In genomic region chr5:147452137-147452838, GRCh38 we compare ENCODE assay signal across 9 cellular contexts. TPM values are rescaled to one million over a fixed set of nuclear protein-coding genes. Genes with fewer than 3 reads are reported as not detected.
DNase-seq lines count a peak whose midpoint lies in the region; ATAC-seq, FAIRE-seq and TF ChIP-seq lines count a peak whose summit lies in the region.
"Had no signal": no experiment of that assay in that cellular context is flagged by ENCODE, and none has a peak within 500 bp of the region (broad histone marks: within the 10 kb centered on the region; RNA-seq: fewer than 3 reads in every experiment).

No MANE protein-coding gene starts in this region.

- peak overlapping the region; percentile 31 for H2BK120ac ChIP-seq in H1 (replicated peaks; ENCODE audit: low read depth, low read length)

- H3K23ac ChIP-seq in H1 (ENCODE audit: insufficient read length) = peak overlapping the region; percentile 37

- TF ChIP-seq RAD21 in H1 (IDR thresholded peaks at IDR 0.05 in 1 of 2, conservative IDR thresholded peaks at IDR 0.05 in 1 of 2; ENCODE audit: low read depth in 2 of 2, low read length in 2 of 2) (no peak), HepG2 (CRISPR knock-in tag; IDR thresholded peaks at IDR 0.05) (no peak)

- H2BK15ac ChIP-seq in H1 (ENCODE audit: low read length) = peak overlapping the region; percentile 89; the same call in 1 of the 2 replicates

- POLR2A ChIA-PET in H1 (lab: Charles Lee; ENCODE audit: partially characterized antibody) = interaction anchor here (0.9 to 5.4 kb wide), 17 partner anchors 10 to 125 kb away, joined by 3 to 47 read pairs (median 6); partner anchors contain the start of gene DPYSL3
- POLR2A ChIA-PET in HepG2 (lab: Yijun Ruan, JAX) = no interaction called here

- peak overlapping the region; percentile 71 for H4K5ac ChIP-seq in H1 (ENCODE audit: insufficient read length, low read depth, low read length)

- no peak overlapping the region for H3K14ac ChIP-seq in H1 (ENCODE audit: insufficient read length)

- in situ Hi-C loops in HepG2 (cut with HindIII; ENCODE audit: extremely low pct_ligation_motif_present, low pct_unique_long_range_greater_than_20kb) = loop anchor here (5.0 kb wide), 1 partner anchor 125 kb away; no protein-coding TSS in a partner anchor

- no peaks in the 10 kb centered on the region for H3K36me3 ChIP-seq in CD4-positive, CD25-positive, alpha-beta regulatory T cell (ENCODE audit: control insufficient read depth, insufficient read depth, low read length)
- H3K36me3 ChIP-seq in H1 (ENCODE audit: control insufficient read depth in 2 of 4, insufficient read depth in 4 of 4, low read length in 3 of 4) (peaks cover 0 to 9% (median 0%) of the 10 kb centered on the region in 4 experiments; a peak in 2 of 8 replicates), HepG2 (replicated peaks in 1 of 2; ENCODE audit: control insufficient read depth in 1 of 2, insufficient read depth in 2 of 2, low read length in 2 of 2) (no peaks in the 10 kb centered on the region)

- H3K56ac ChIP-seq in H1 (replicated peaks; ENCODE audit: insufficient read length, low read depth, low read length) = peak overlapping the region; percentile 94

- peak overlapping the region in 3 of 4 experiments; percentile 13 to 85 (median 58); a peak in 5 of 7 replicates for H3K9ac ChIP-seq in H1 (replicated peaks in 1 of 4; ENCODE audit: extremely low read depth in 1 of 4, low read depth in 3 of 4, low read length in 3 of 4)
- no peak overlapping the region for H3K9ac ChIP-seq in HepG2 (ENCODE audit: insufficient read depth, low read depth, low read length)

- TF ChIP-seq POLR2A in H1 (IDR thresholded peaks at IDR 0.05; ENCODE audit: control extremely low read depth in 1 of 2, low read depth in 2 of 2, low read length in 2 of 2) = no peak
- TF ChIP-seq POLR2A in HepG2 (IDR thresholded peaks at IDR 0.05; ENCODE audit: insufficient read depth in 1 of 2, low read depth in 2 of 2, low read length in 2 of 2) = no peak

- intact Hi-C loops in HepG2 (cut with micrococcal nuclease; ENCODE audit: unreplicated experiment) = no loop called here

- H3K79me1 ChIP-seq in H1 (ENCODE audit: low read depth, low read length) = peaks cover 2% of the 10 kb centered on the region; the same call in 1 of the 2 replicates

- H3K18ac ChIP-seq in H1 (ENCODE audit: extremely low read depth, low read length) = peak overlapping the region; percentile 99

- H3K79me2 ChIP-seq in H1 (ENCODE audit: control insufficient read depth in 1 of 2, insufficient read depth in 2 of 2, low read length in 2 of 2) (peaks cover 42 to 80% of the 10 kb centered on the region in 2 experiments), HepG2 (ENCODE audit: insufficient read depth, low read length) (no peaks in the 10 kb centered on the region)

- CTCF ChIA-PET in H1 (lab: Charles Lee; ENCODE audit: partially characterized antibody) = interaction anchor here (0.6 to 4.5 kb wide), 18 partner anchors 10 to 130 kb away, joined by 3 to 25 read pairs (median 8); no protein-coding TSS in a partner anchor
- CTCF ChIA-PET in HepG2 (lab: Yijun Ruan, JAX; ENCODE audit: low intra/inter-chr PET ratio, low total read pairs) = no interaction called here

- peaks cover 21% of the 10 kb centered on the region for H3K27me3 ChIP-seq in CD4-positive, CD25-positive, alpha-beta regulatory T cell (ENCODE audit: control insufficient read depth, insufficient read depth, low read length)
- no peaks in the 10 kb centered on the region for H3K27me3 ChIP-seq in H1 (replicated peaks in 1 of 4; ENCODE audit: control insufficient read depth in 3 of 4, extremely low read depth in 1 of 4, insufficient read depth in 3 of 4, low read length in 3 of 4)
- H3K27me3 ChIP-seq in HepG2 (ENCODE audit: control insufficient read depth in 1 of 2, insufficient read depth in 2 of 2, low read length in 2 of 2) = peaks cover 6 to 29% of the 10 kb centered on the region in 2 experiments; a peak in 4 of 5 replicates

- no peak overlapping the region for H3K27ac Mint-ChIP-seq in CD4-positive, CD25-positive, alpha-beta regulatory T cell
- no peak overlapping the region for H3K27ac Mint-ChIP-seq in neural crest cell (ENCODE audit: unreplicated experiment)

- H3K4me2 ChIP-seq in H1 (ENCODE audit: insufficient read depth in 1 of 2, low read depth in 2 of 2, low read length in 2 of 2) (peak overlapping the region; percentile 71 to 88), HepG2 (ENCODE audit: low read depth, low read length) (no peak overlapping the region)

- 1% methylated on average over 27 of the region's 27 CpGs; no CpG with 5 or more reads in 1 of the 2 experiments for WGBS in H1 (ENCODE audit: extremely low coverage in 1 of 2, insufficient coverage in 1 of 2, insufficient read length in 1 of 2, insufficient replicate concordance in 2 of 2, low coverage in 1 of 2, low lambda C conversion rate in 2 of 2, missing lambda C conversion rate in 1 of 2), 2 experiments
- 61% methylated on average over 26 of the region's 27 CpGs for WGBS in HepG2 (ENCODE audit: low lambda C conversion rate)

- H3K4me1 ChIP-seq in CD4-positive, CD25-positive, alpha-beta regulatory T cell (ENCODE audit: control insufficient read depth, insufficient read depth, low read length, poor library complexity, severe bottlenecking) = peaks cover 17% of the 10 kb centered on the region
- H3K4me1 ChIP-seq in H1 (replicated peaks in 1 of 4; ENCODE audit: control insufficient read depth in 3 of 4, insufficient read depth in 4 of 4, low read length in 3 of 4) (peaks cover 9 to 34% (median 28%) of the 10 kb centered on the region in 4 experiments; a peak in 6 of 7 replicates), HepG2 (ENCODE audit: insufficient read depth, low read length) (0 out of 2 replicates have a peak, but pooled peaks cover 4% of the 10 kb centered on the region)

- H3K4me3 ChIP-seq in CD4-positive, CD25-positive, alpha-beta regulatory T cell (ENCODE audit: low read depth, low read length) = no peak overlapping the region
- H3K4me3 ChIP-seq in H1 (ENCODE audit: extremely low read depth in 1 of 4, insufficient read depth in 2 of 4, low read depth in 3 of 4, low read length in 4 of 4) = peak overlapping the region; percentile 80 to 98 (median 94)
- no peak overlapping the region for H3K4me3 ChIP-seq in HepG2 (replicated peaks in 1 of 3; ENCODE audit: insufficient read depth in 1 of 3, low read depth in 2 of 3, low read length in 3 of 3)

- peak overlapping the region; percentile 26; the same call in 1 of the 2 replicates for H2AK5ac ChIP-seq in H1 (ENCODE audit: low read depth, low read length)

- peaks cover 4 to 7% of the 10 kb centered on the region in 2 experiments for H4K20me1 ChIP-seq in H1 (replicated peaks in 1 of 2; ENCODE audit: control insufficient read depth in 1 of 2, insufficient read depth in 2 of 2, low read length in 2 of 2)
- no peaks in the 10 kb centered on the region for H4K20me1 ChIP-seq in HepG2 (ENCODE audit: insufficient read depth, low read length)

- FAIRE-seq in H1 (lab: Jason Lieb, UNC) (peak; percentile 82), HepG2 (lab: Jason Lieb, UNC) (no peak), HTR-8/SVneo (lab: Jason Lieb, UNC) (no peak)
- FAIRE-seq: islet of Langerhans had no signal

- peak overlapping the region; percentile 91; the same call in 1 of the 2 replicates for H2BK5ac ChIP-seq in H1 (ENCODE audit: low read depth, low read length)

- TF ChIP-seq EP300 in H1 (IDR thresholded peaks at IDR 0.05; ENCODE audit: borderline replicate concordance in 1 of 2, low read depth in 2 of 2, low read length in 2 of 2) = no peak
- TF ChIP-seq EP300 in HepG2 (IDR thresholded peaks at IDR 0.05; ENCODE audit: low read depth in 2 of 2, low read length in 2 of 2) = no peak
- no peak for TF ChIP-seq EP300 in HepG2 (CRISPR knock-in tag; IDR thresholded peaks at IDR 0.05; ENCODE audit: borderline replicate concordance)

- H3K9me3 Mint-ChIP-seq in CD4-positive, CD25-positive, alpha-beta regulatory T cell = peaks cover 0 to 7% (median 0%) of the 10 kb centered on the region in 7 donors
- no peaks in the 10 kb centered on the region for H3K9me3 Mint-ChIP-seq in neural crest cell

- H3K4ac ChIP-seq in H1 (replicated peaks; ENCODE audit: insufficient read length, low read depth, low read length) = peak overlapping the region; percentile 94

- no peak for DNase-seq in CD4-positive, CD25-positive, alpha-beta regulatory T cell
- DNase-seq in NCI-H146 treated with DMSO at 0.1 percent for 48 hours (lab: John Stamatoyannopoulos, UW; ENCODE audit: unreplicated experiment) (peak; percentile 30), H1 (ENCODE audit: low read depth in 1 of 2, low spot score in 2 of 2) (peak; percentile 59 to 66), neural crest cell (ENCODE audit: low read depth, low spot score) (no peak), HepG2 (ENCODE audit: low spot score) (no peak), GM20000 (ENCODE audit: low spot score) (no peak), HTR-8/SVneo (ENCODE audit: insufficient read length, low spot score) (no peak)

- no peak overlapping the region for H2BK20ac ChIP-seq in H1 (ENCODE audit: low read length)

- H4K8ac ChIP-seq in H1 (ENCODE audit: extremely low read depth, insufficient read depth, low read length) = no peak overlapping the region

- H3K27me3 Mint-ChIP-seq in CD4-positive, CD25-positive, alpha-beta regulatory T cell = peaks cover 52% of the 10 kb centered on the region
- H3K27me3 Mint-ChIP-seq in neural crest cell (ENCODE audit: low read depth) = peaks cover 30% of the 10 kb centered on the region

- peak overlapping the region; percentile 95; the same call in 1 of the 2 replicates for H2BK12ac ChIP-seq in H1 (ENCODE audit: low read depth, low read length)

- peak overlapping the region; percentile 97 for H4K91ac ChIP-seq in H1 (replicated peaks; ENCODE audit: insufficient read length, low read length)

- no peak overlapping the region for H3K27ac ChIP-seq in CD4-positive, CD25-positive, alpha-beta regulatory T cell (ENCODE audit: insufficient read depth, low read length, poor library complexity, severe bottlenecking)
- H3K27ac ChIP-seq in H1 (ENCODE audit: low read depth, low read length) (no peak overlapping the region), HepG2 (ENCODE audit: extremely low read length, insufficient read depth, low read length) (no peak overlapping the region)

- H3K4me1 Mint-ChIP-seq in CD4-positive, CD25-positive, alpha-beta regulatory T cell = peaks cover 0 to 17% (median 6%) of the 10 kb centered on the region in 4 donors
- peaks cover 57% of the 10 kb centered on the region for H3K4me1 Mint-ChIP-seq in neural crest cell

- H3K9me3 ChIP-seq in CD4-positive, CD25-positive, alpha-beta regulatory T cell (ENCODE audit: control insufficient read depth in 2 of 2, low read length in 2 of 2) = no peaks in the 10 kb centered on the region
- H3K9me3 ChIP-seq in H1 (ENCODE audit: insufficient read depth in 2 of 2, low read depth in 1 of 2, low read length in 1 of 2) = no peaks in the 10 kb centered on the region
- no peaks in the 10 kb centered on the region for H3K9me3 ChIP-seq in HepG2 (ENCODE audit: low read length)

- no peaks in the 10 kb centered on the region for H3K36me3 Mint-ChIP-seq in CD4-positive, CD25-positive, alpha-beta regulatory T cell
- peaks cover under 1% of the 10 kb centered on the region for H3K36me3 Mint-ChIP-seq in neural crest cell (ENCODE audit: low read depth)

- no peak for ATAC-seq in CD4-positive, CD25-positive, alpha-beta regulatory T cell (ENCODE audit: low read depth in 2 of 2)
- ATAC-seq in HepG2 (no peak), GM19455 (IDR thresholded peaks at IDR 0.05; ENCODE audit: unreplicated experiment) (no peak)

- H3K4me3 Mint-ChIP-seq in CD4-positive, CD25-positive, alpha-beta regulatory T cell = peak overlapping the region; percentile 30 to 71 (median 55)
- peak overlapping the region; percentile 98 for H3K4me3 Mint-ChIP-seq in neural crest cell

- BruUV-seq in HepG2 (replicated peaks; lab: Mats Ljungman, UMichigan) = no TSS peak

- peaks cover 9% of the 10 kb centered on the region; the same call in 1 of the 2 replicates for H3K23me2 ChIP-seq in H1 (ENCODE audit: low read depth, low read length)

- no peak for TF ChIP-seq CTCF in H1 (IDR thresholded peaks at IDR 0.05; ENCODE audit: control extremely low read depth in 1 of 3, insufficient read depth in 1 of 3, low read depth in 1 of 3, low read length in 3 of 3)
- TF ChIP-seq CTCF in neural crest cell (conservative IDR thresholded peaks at IDR 0.05) = no peak
- no peak for TF ChIP-seq CTCF in HepG2 (CRISPR knock-in tag; IDR thresholded peaks at IDR 0.05)
- TF ChIP-seq CTCF in GM20000 (IDR thresholded peaks at IDR 0.05; ENCODE audit: extremely low read depth, missing control alignments) = no peak

- H2AFZ ChIP-seq in H1 (ENCODE audit: low read length) (no peak overlapping the region), HepG2 (ENCODE audit: low read length) (no peak overlapping the region)

RNA-seq across cellular contexts. Expression of gene DPYSL3, which starts 57.6 kb away (rescaled TPM):
- total RNA-seq in CD4-positive, CD25-positive, alpha-beta regulatory T cell = 1.1 TPM
- polyA plus RNA-seq in CD4-positive, CD25-positive, alpha-beta regulatory T cell = not detected
- total RNA-seq in H1 (2021; fragmentation: NEBNext Ultra II Directional; extraction: Animal tissue kit (Norgen Biotek cat#: 25700)) = 385 and 387 TPM in 2 replicates
- 268 and 379 TPM in 2 replicates for polyA plus RNA-seq in H1 (2011; rRNA removed)
- polyA plus RNA-seq in H1 (2011; cell fraction: cytosol; rRNA removed) = 317 TPM
- 677 TPM for polyA plus RNA-seq in H1 (2011; cell fraction: nucleus; rRNA removed)
- 326 to 382 TPM (median 347 TPM) in 4 replicates for polyA plus RNA-seq in H1 (2012, experiment 1 of 2)
- polyA plus RNA-seq in H1 (2012, experiment 2 of 2) = 81.6 TPM
- polyA plus RNA-seq in H1 (2013, experiment 1 of 2) = 177 TPM
- polyA plus RNA-seq in H1 (2013, experiment 2 of 2) = 173 TPM
- 603 and 732 TPM in 2 replicates for polyA minus RNA-seq in H1 (2011; rRNA and poly(A)+ RNA removed)
- polyA minus RNA-seq in H1 (2011; cell fraction: cytosol; rRNA and poly(A)+ RNA removed) = 438 TPM
- 284 TPM for polyA minus RNA-seq in H1 (2011; cell fraction: nucleus; rRNA and poly(A)+ RNA removed)
- 98.9 and 102 TPM in 2 replicates for total RNA-seq in neural crest cell
- 0.15 TPM in 1 of 2 replicates, not detected in the other for total RNA-seq in HepG2 (2016; rRNA removed; fragmentation: Illumina TruSeq; extraction: Trizol)
- not detected in 2 replicates for total RNA-seq in HepG2 (2016; cell fraction: cytosol; rRNA removed; fragmentation: Illumina TruSeq; extraction: Trizol; ENCODE audit: low read depth)
- 0.03 and 0.13 TPM in 2 replicates for total RNA-seq in HepG2 (2016; cell fraction: insoluble cytoplasmic fraction; rRNA removed; fragmentation: Illumina TruSeq; extraction: Trizol)
- total RNA-seq in HepG2 (2016; cell fraction: membrane; rRNA removed; fragmentation: Illumina TruSeq; extraction: Trizol) = not detected in 2 replicates
- total RNA-seq in HepG2 (2016; cell fraction: nucleus; rRNA removed; fragmentation: Illumina TruSeq; extraction: Trizol) = not detected in 2 replicates
- 0.03 and 0.08 TPM in 2 replicates for polyA plus RNA-seq in HepG2 (2011; rRNA removed)
- polyA plus RNA-seq in HepG2 (2011; cell fraction: cytosol; rRNA removed) = 0.01 TPM in 1 of 2 replicates, not detected in the other
- 0.03 and 0.16 TPM in 2 replicates for polyA plus RNA-seq in HepG2 (2011; cell fraction: nucleus; rRNA removed)
- not detected in 2 replicates for polyA plus RNA-seq in HepG2 (2012)
- polyA plus RNA-seq in HepG2 (2016; cell fraction: cytosol; fragmentation: Illumina TruSeq; extraction: Trizol; ENCODE audit: low read depth) = not detected in 2 replicates
- 0.04 TPM in 1 of 2 replicates, not detected in the other for polyA plus RNA-seq in HepG2 (2016; cell fraction: insoluble cytoplasmic fraction; fragmentation: Illumina TruSeq; extraction: Trizol; ENCODE audit: low read depth)
- 0.07 TPM in 1 of 2 replicates, not detected in the other for polyA plus RNA-seq in HepG2 (2016; cell fraction: membrane; fragmentation: Illumina TruSeq; extraction: Trizol; ENCODE audit: low read depth)
- polyA plus RNA-seq in HepG2 (2016; cell fraction: nucleus; fragmentation: Illumina TruSeq; extraction: Trizol; ENCODE audit: insufficient read depth, low read depth) = not detected in 2 replicates
- 2.1 TPM in 1 of 2 replicates, not detected in the other for polyA minus RNA-seq in HepG2 (2011; rRNA and poly(A)+ RNA removed; ENCODE audit: low replicate concordance)
- polyA minus RNA-seq in HepG2 (2011; cell fraction: cytosol; rRNA and poly(A)+ RNA removed) = not detected in 2 replicates
- 0.12 and 0.26 TPM in 2 replicates for polyA minus RNA-seq in HepG2 (2011; cell fraction: nucleus; rRNA and poly(A)+ RNA removed)

Comparison
In these comparisons a context has a peak if more than half of its experiments do, and no peak if none do; other contexts are left out.
1. DNase-seq: peak in NCI-H146 treated with DMSO at 0.1 percent for 48 hours (single experiment) and H1 (2 of 2); none in CD4-positive, CD25-positive, alpha-beta regulatory T cell (0 of 3), neural crest cell (single experiment), HepG2 (single experiment), GM20000 (single experiment) and HTR-8/SVneo (single experiment).
2. H3K4me3 ChIP-seq: peak in H1 (4 of 4); none in CD4-positive, CD25-positive, alpha-beta regulatory T cell (single experiment) and HepG2 (0 of 3).
3. RNA of gene DPYSL3, which starts 57.6 kb away (total RNA-seq): 385 to 387 TPM in H1 and 98.9 to 102 TPM in neural crest cell; 1.1 TPM in CD4-positive, CD25-positive, alpha-beta regulatory T cell (single experiment) and 0.03 to 0.15 TPM in HepG2; every median in the first group is over 10 times any median in the second.